In genomic region chr1:18283601-18284385, GRCh38 we compare ENCODE assay signal across 1 cellular context.
TF ChIP-seq lines count a peak whose summit lies in the region.

No MANE protein-coding gene starts in this region.

TF ChIP-seq in GM12878, 131 proteins besides CTCF, POLR2A, EP300 and RAD21 (continued from another document and continues in another):
- TF ChIP-seq, protein P1, sequence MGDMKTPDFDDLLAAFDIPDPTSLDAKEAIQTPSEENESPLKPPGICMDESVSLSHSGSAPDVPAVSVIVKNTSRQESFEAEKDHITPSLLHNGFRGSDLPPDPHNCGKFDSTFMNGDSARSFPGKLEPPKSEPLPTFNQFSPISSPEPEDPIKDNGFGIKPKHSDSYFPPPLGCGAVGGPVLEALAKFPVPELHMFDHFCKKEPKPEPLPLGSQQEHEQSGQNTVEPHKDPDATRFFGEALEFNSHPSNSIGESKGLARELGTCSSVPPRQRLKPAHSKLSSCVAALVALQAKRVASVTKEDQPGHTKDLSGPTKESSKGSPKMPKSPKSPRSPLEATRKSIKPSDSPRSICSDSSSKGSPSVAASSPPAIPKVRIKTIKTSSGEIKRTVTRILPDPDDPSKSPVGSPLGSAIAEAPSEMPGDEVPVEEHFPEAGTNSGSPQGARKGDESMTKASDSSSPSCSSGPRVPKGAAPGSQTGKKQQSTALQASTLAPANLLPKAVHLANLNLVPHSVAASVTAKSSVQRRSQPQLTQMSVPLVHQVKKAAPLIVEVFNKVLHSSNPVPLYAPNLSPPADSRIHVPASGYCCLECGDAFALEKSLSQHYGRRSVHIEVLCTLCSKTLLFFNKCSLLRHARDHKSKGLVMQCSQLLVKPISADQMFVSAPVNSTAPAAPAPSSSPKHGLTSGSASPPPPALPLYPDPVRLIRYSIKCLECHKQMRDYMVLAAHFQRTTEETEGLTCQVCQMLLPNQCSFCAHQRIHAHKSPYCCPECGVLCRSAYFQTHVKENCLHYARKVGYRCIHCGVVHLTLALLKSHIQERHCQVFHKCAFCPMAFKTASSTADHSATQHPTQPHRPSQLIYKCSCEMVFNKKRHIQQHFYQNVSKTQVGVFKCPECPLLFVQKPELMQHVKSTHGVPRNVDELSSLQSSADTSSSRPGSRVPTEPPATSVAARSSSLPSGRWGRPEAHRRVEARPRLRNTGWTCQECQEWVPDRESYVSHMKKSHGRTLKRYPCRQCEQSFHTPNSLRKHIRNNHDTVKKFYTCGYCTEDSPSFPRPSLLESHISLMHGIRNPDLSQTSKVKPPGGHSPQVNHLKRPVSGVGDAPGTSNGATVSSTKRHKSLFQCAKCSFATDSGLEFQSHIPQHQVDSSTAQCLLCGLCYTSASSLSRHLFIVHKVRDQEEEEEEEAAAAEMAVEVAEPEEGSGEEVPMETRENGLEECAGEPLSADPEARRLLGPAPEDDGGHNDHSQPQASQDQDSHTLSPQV (IDR thresholded peaks at IDR 0.05) = no peak
- TF ChIP-seq MEF2B (IDR thresholded peaks at IDR 0.05; ENCODE audit: partially characterized antibody, poor library complexity, severe bottlenecking) (peak; percentile 43), ZBTB11 (CRISPR knock-in tag; IDR thresholded peaks at IDR 0.05) (no peak), STAT3 (IDR thresholded peaks at IDR 0.05; ENCODE audit: low read depth, low read length) (no peak), CREM (IDR thresholded peaks at IDR 0.05; ENCODE audit: low read depth) (no peak), BMI1 (IDR thresholded peaks at IDR 0.05; ENCODE audit: borderline replicate concordance) (peak; percentile 86; the same call in 1 of the 2 replicates), TARDBP (IDR thresholded peaks at IDR 0.05; ENCODE audit: borderline replicate concordance) (no peak), KAT2A (conservative IDR thresholded peaks at IDR 0.05; ENCODE audit: control insufficient read depth, low read depth, low read length) (no peak), SMC3 (IDR thresholded peaks at IDR 0.05; ENCODE audit: borderline replicate concordance, low read length) (no peak), JUND (IDR thresholded peaks at IDR 0.05; ENCODE audit: low read depth, low read length) (no peak), EZH2 (IDR thresholded peaks at IDR 0.05; ENCODE audit: borderline replicate concordance, control insufficient read depth, low read depth, low read length) (no peak), SRF (IDR thresholded peaks at IDR 0.05; ENCODE audit: low read depth in 2 of 2, low read length in 2 of 2) (no peak), E2F8 (IDR thresholded peaks at IDR 0.05; ENCODE audit: low read depth, partially characterized antibody) (no peak), JUNB (IDR thresholded peaks at IDR 0.05) (peak; percentile 17), ZNF207 (IDR thresholded peaks at IDR 0.05; ENCODE audit: borderline replicate concordance) (no peak), SREBF1 (IDR thresholded peaks at IDR 0.05; ENCODE audit: low read length) (no peak), NR2C2 (IDR thresholded peaks at IDR 0.05; ENCODE audit: borderline replicate concordance, control insufficient read depth, insufficient read length, low read depth) (no peak), NR2F1 (conservative IDR thresholded peaks at IDR 0.05) (no peak), PAX8 (IDR thresholded peaks at IDR 0.05) (no peak), BCLAF1 (IDR thresholded peaks at IDR 0.05) (no peak), PBX3 (IDR thresholded peaks at IDR 0.05; ENCODE audit: insufficient replicate concordance, low read depth, low read length) (no peak), PML (IDR thresholded peaks at IDR 0.05; ENCODE audit: low read length) (no peak), CHD4 (IDR thresholded peaks at IDR 0.05) (no peak), HDGF (IDR thresholded peaks at IDR 0.05) (no peak), SUPT20H (IDR thresholded peaks at IDR 0.05; ENCODE audit: borderline replicate concordance, control insufficient read depth, low read depth, low read length) (no peak), TAF1 (IDR thresholded peaks at IDR 0.05; ENCODE audit: borderline replicate concordance, low read depth, low read length) (no peak), MYB (IDR thresholded peaks at IDR 0.05; ENCODE audit: borderline replicate concordance, low read depth, low read length) (no peak), GABPA (IDR thresholded peaks at IDR 0.05; ENCODE audit: low read depth) (no peak), YY1 (IDR thresholded peaks at IDR 0.05; ENCODE audit: low read depth, low read length) (peak; percentile 26; the same call in 1 of the 2 replicates), SPI1 (IDR thresholded peaks at IDR 0.05; ENCODE audit: borderline replicate concordance, insufficient read depth, low read depth, low read length) (0 out of 2 replicates have a peak, but pooled peaks have one; percentile 10), ZNF217 (IDR thresholded peaks at IDR 0.05) (no peak), TCF12 (IDR thresholded peaks at IDR 0.05; ENCODE audit: low read depth, low read length) (no peak), NFYA (IDR thresholded peaks at IDR 0.05; ENCODE audit: borderline replicate concordance, low read depth, low read length) (no peak)
- TF ChIP-seq, protein P2, sequence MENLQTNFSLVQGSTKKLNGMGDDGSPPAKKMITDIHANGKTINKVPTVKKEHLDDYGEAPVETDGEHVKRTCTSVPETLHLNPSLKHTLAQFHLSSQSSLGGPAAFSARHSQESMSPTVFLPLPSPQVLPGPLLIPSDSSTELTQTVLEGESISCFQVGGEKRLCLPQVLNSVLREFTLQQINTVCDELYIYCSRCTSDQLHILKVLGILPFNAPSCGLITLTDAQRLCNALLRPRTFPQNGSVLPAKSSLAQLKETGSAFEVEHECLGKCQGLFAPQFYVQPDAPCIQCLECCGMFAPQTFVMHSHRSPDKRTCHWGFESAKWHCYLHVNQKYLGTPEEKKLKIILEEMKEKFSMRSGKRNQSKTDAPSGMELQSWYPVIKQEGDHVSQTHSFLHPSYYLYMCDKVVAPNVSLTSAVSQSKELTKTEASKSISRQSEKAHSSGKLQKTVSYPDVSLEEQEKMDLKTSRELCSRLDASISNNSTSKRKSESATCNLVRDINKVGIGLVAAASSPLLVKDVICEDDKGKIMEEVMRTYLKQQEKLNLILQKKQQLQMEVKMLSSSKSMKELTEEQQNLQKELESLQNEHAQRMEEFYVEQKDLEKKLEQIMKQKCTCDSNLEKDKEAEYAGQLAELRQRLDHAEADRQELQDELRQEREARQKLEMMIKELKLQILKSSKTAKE (IDR thresholded peaks at IDR 0.05; ENCODE audit: low read depth, poor library complexity, severe bottlenecking) = no peak
- TF ChIP-seq, protein P3, sequence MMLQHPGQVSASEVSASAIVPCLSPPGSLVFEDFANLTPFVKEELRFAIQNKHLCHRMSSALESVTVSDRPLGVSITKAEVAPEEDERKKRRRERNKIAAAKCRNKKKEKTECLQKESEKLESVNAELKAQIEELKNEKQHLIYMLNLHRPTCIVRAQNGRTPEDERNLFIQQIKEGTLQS (IDR thresholded peaks at IDR 0.05; ENCODE audit: borderline replicate concordance, extremely low read depth, low read depth, low read length) = no peak
- TF ChIP-seq, protein P4, sequence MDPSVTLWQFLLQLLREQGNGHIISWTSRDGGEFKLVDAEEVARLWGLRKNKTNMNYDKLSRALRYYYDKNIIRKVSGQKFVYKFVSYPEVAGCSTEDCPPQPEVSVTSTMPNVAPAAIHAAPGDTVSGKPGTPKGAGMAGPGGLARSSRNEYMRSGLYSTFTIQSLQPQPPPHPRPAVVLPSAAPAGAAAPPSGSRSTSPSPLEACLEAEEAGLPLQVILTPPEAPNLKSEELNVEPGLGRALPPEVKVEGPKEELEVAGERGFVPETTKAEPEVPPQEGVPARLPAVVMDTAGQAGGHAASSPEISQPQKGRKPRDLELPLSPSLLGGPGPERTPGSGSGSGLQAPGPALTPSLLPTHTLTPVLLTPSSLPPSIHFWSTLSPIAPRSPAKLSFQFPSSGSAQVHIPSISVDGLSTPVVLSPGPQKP (IDR thresholded peaks at IDR 0.05; ENCODE audit: low read depth, low read length) = no peak
- TF ChIP-seq, protein P5, sequence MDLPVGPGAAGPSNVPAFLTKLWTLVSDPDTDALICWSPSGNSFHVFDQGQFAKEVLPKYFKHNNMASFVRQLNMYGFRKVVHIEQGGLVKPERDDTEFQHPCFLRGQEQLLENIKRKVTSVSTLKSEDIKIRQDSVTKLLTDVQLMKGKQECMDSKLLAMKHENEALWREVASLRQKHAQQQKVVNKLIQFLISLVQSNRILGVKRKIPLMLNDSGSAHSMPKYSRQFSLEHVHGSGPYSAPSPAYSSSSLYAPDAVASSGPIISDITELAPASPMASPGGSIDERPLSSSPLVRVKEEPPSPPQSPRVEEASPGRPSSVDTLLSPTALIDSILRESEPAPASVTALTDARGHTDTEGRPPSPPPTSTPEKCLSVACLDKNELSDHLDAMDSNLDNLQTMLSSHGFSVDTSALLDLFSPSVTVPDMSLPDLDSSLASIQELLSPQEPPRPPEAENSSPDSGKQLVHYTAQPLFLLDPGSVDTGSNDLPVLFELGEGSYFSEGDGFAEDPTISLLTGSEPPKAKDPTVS (IDR thresholded peaks at IDR 0.05; ENCODE audit: low read depth, low read length) = no peak
